Comparison of ENCODE assay signal across 8 cellular contexts in the genomic region with DNA sequence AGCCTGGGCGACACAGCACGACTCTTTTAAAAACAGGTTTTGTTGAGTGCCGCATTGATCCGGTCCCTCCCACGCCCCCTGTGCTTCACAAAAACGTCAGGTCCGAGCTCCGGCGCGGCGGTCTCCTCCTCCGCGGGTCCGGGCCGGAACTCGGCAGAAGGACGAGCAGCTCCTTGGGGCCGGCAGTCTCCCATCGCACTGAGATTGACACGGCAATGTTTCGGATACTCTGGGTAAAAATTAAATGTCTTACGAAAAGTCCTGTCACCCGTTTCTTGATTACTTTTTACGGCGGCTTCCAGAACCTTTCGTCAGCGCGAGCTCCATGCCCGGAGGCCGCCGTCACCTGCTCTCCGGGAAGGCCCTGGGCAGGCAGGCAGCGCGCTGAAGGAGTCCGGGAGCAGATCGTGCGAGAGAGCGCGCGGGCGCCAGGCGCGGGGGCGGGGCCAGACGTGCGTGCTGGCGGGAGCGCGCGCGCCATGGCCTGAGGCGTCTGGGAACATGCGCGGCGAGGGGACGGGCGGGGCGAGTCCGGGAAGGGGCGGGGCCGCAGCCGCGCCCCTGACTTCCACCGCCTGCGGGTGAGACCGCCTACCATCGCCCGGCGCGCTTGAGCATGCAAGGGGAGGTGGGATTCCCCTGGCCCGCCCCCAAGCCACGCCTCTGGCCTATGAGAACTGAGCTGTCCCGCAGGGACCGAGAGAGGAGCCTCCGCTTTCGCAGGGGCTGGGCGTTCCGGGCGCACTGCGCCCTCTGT. TPM values are rescaled to one million over a fixed set of nuclear protein-coding genes. Genes with fewer than 3 reads are reported as not detected.
DNase-seq lines count a peak whose midpoint lies in the region; ATAC-seq and TF ChIP-seq lines count a peak whose summit lies in the region.

No MANE protein-coding gene starts in this region.

- H3K9me3 ChIP-seq in CD4-positive, alpha-beta T cell (ENCODE audit: control insufficient read depth, low read length): no peaks in the 10 kb centered on the region

- POLR2A ChIA-PET in CD4-positive, alpha-beta T cell (lab: Charles Lee): interaction anchor here (0.6 to 4.0 kb wide), 23 partner anchors 10 to 1533 kb away, joined by 3 to 179 read pairs (median 4); a partner anchor contains a TSS
- POLR2A ChIA-PET in activated CD4-positive, alpha-beta memory T cell treated with anti-CD3 and anti-CD28 coated beads for 36 hours (lab: Charles Lee): interaction anchor here (0.8 to 2.3 kb wide), 13 partner anchors 10 to 535 kb away, joined by 3 to 48 read pairs (median 5); a partner anchor contains a TSS

- H3K27ac Mint-ChIP-seq in CD4-positive, alpha-beta T cell: peak overlapping the region; percentile 96
- H3K27ac Mint-ChIP-seq in activated CD4-positive, alpha-beta memory T cell treated with anti-CD3 and anti-CD28 coated beads for 36 hours: peak overlapping the region; percentile 96

- H3K4me3 ChIP-seq in lower leg skin (ENCODE audit: low read depth, poor library complexity, severe bottlenecking): no peak overlapping the region

- intact Hi-C loops in CD4-positive, alpha-beta T cell (cut with DNase I, micrococcal nuclease): loop anchor here (1.0 to 10.0 kb wide), 11 partner anchors 18 to 703 kb away; a partner anchor contains a TSS
- intact Hi-C loops in activated CD4-positive, alpha-beta memory T cell treated with anti-CD3 and anti-CD28 coated beads for 36 hours (cut with micrococcal nuclease): loop anchor here (1.0 to 10.0 kb wide), 8 partner anchors 18 to 539 kb away; a partner anchor contains a TSS
- intact Hi-C loops in lower leg skin (cut with DNase I; ENCODE audit: low total_unique reads): loop anchor here (5.0 kb wide), 1 partner anchor 271 kb away; no protein-coding TSS in a partner anchor

- H3K27me3 ChIP-seq in CD4-positive, alpha-beta T cell (ENCODE audit: control insufficient read depth, insufficient read depth, low read length): no peaks in the 10 kb centered on the region

- H3K9me3 Mint-ChIP-seq in CD4-positive, alpha-beta T cell: no peaks in the 10 kb centered on the region
- H3K9me3 Mint-ChIP-seq in activated CD4-positive, alpha-beta memory T cell treated with anti-CD3 and anti-CD28 coated beads for 36 hours: no peaks in the 10 kb centered on the region

- peaks cover 10% of the 10 kb centered on the region for H3K4me1 Mint-ChIP-seq in CD4-positive, alpha-beta T cell (ENCODE audit: low read depth)
- peaks cover 5% of the 10 kb centered on the region for H3K4me1 Mint-ChIP-seq in activated CD4-positive, alpha-beta memory T cell treated with anti-CD3 and anti-CD28 coated beads for 36 hours (ENCODE audit: low read depth)

- H3K27me3 Mint-ChIP-seq in CD4-positive, alpha-beta T cell: no peaks in the 10 kb centered on the region
- no peaks in the 10 kb centered on the region for H3K27me3 Mint-ChIP-seq in activated CD4-positive, alpha-beta memory T cell treated with anti-CD3 and anti-CD28 coated beads for 36 hours

- peaks cover 14% of the 10 kb centered on the region for H3K36me3 Mint-ChIP-seq in CD4-positive, alpha-beta T cell (ENCODE audit: low read depth)
- H3K36me3 Mint-ChIP-seq in activated CD4-positive, alpha-beta memory T cell treated with anti-CD3 and anti-CD28 coated beads for 36 hours: no peaks in the 10 kb centered on the region

- ATAC-seq in CD4-positive, alpha-beta T cell (ENCODE audit: poor library complexity): peak; percentile 94
- peak; percentile 93 for ATAC-seq in GM19452 (IDR thresholded peaks at IDR 0.05; ENCODE audit: unreplicated experiment)
- peak; percentile 70 for ATAC-seq in HG03575 (IDR thresholded peaks at IDR 0.05; ENCODE audit: extremely low read depth, insufficient number of reproducible peaks, low FRiP score, unreplicated experiment)

- 0 to 1% methylated on average over 41 to 58 of the region's 80 CpGs for WGBS in lower leg skin, 2 donors

- H3K27ac ChIP-seq in CD4-positive, alpha-beta T cell (ENCODE audit: low read depth, low read length): peak overlapping the region; percentile 86

- no peak for TF ChIP-seq CTCF in CD4-positive, alpha-beta T cell (IDR thresholded peaks at IDR 0.05)
- TF ChIP-seq CTCF in lower leg skin (IDR thresholded peaks at IDR 0.05): no peak

- CTCF ChIA-PET in CD4-positive, alpha-beta T cell (lab: Charles Lee): interaction anchor here (0.6 to 2.8 kb wide), 46 partner anchors 8 to 1289 kb away, joined by 3 to 83 read pairs (median 4); a partner anchor contains a TSS
- CTCF ChIA-PET in activated CD4-positive, alpha-beta memory T cell treated with anti-CD3 and anti-CD28 coated beads for 36 hours (lab: Charles Lee): interaction anchor here (0.6 to 3.8 kb wide), 65 partner anchors 9 to 703 kb away, joined by 3 to 57 read pairs (median 5); a partner anchor contains a TSS

- peak overlapping the region; percentile 96 for H3K4me3 Mint-ChIP-seq in CD4-positive, alpha-beta T cell
- peak overlapping the region; percentile 97 for H3K4me3 Mint-ChIP-seq in activated CD4-positive, alpha-beta memory T cell treated with anti-CD3 and anti-CD28 coated beads for 36 hours

- peak; percentile 99 to 100 (median 99) for DNase-seq in CD4-positive, alpha-beta T cell
- DNase-seq in NCI-H82 (lab: John Stamatoyannopoulos, UW): peak; percentile 100
- peak; percentile 100 for DNase-seq in activated CD4-positive, alpha-beta memory T cell treated with anti-CD3 and anti-CD28 coated beads for 36 hours
- peak; percentile 98 to 100 for DNase-seq in dermis microvascular lymphatic vessel endothelial cell (ENCODE audit: low read depth in 2 of 2)
- DNase-seq in lower leg skin (ENCODE audit: low spot score in 2 of 2): peak; percentile 99 to 100
- DNase-seq in stimulated activated CD4-positive, alpha-beta T cell treated with anti-CD3 and anti-CD28 coated beads, Interleukin-4, amount 100 ng/mL, for 4 hours: peak; percentile 99 to 100

- TF ChIP-seq POLR2A in lower leg skin (IDR thresholded peaks at IDR 0.05): no peak

RNA-seq across cellular contexts. Expression of a gene that starts 11.7 kb away (rescaled TPM):
- not detected for total RNA-seq in CD4-positive, alpha-beta T cell
- total RNA-seq in activated CD4-positive, alpha-beta memory T cell treated with anti-CD3 and anti-CD28 coated beads for 36 hours: not detected
- total RNA-seq in dermis microvascular lymphatic vessel endothelial cell (under 0.01 and 0.13 TPM in 2 replicates), lower leg skin (1 to 10 TPM in 1 of 4 donors, under 1 TPM in 3; 0.04 to 1.0 (median 0.55) TPM)

RNA-seq across cellular contexts. Expression of a gene that starts 19.3 kb away (rescaled TPM):
- 10 to 100 TPM in 1 of 2 experiments, 1 to 10 TPM in 1; 8.6 to 10.8 TPM for total RNA-seq in CD4-positive, alpha-beta T cell
- total RNA-seq in activated CD4-positive, alpha-beta memory T cell treated with anti-CD3 and anti-CD28 coated beads for 36 hours: 10 to 100 TPM; 24.5 to 24.7 TPM
- total RNA-seq in dermis microvascular lymphatic vessel endothelial cell: 3.9 and 4.9 TPM in 2 replicates
- total RNA-seq in lower leg skin: 10 to 100 TPM in 3 of 4 donors, 1 to 10 TPM in 1; 10.0 to 14.2 (median 12.3) TPM
